ENCODE assay signal across 14 cellular contexts in genomic region chr12:107774349-107775029, GRCh38. TPM values are rescaled to one million over a fixed set of nuclear protein-coding genes. Genes with fewer than 3 reads are reported as not detected.
DNase-seq lines count a peak whose midpoint lies in the region; ATAC-seq and TF ChIP-seq lines count a peak whose summit lies in the region.
"Had no signal": no experiment of that assay in that cellular context is flagged by ENCODE, and none has a peak within 500 bp of the region (broad histone marks: within the 10 kb centered on the region; RNA-seq: fewer than 3 reads in every experiment).

TSS of gene ASCL4 (plus strand) at chr12:107774704. CDS start at chr12:107775219, 515 bp downstream.

- peak within 1 kb of the TSS; percentile 23 to 30 for H3K4me3 ChIP-seq in tibial artery
- H3K4me3 ChIP-seq: K562 had no signal

- ATAC-seq in activated naive CD4-positive, alpha-beta T cell treated with anti-CD3 and anti-CD28 coated beads, Interleukin-2, amount 50 U/mL, for 72 hours = no peak
- ATAC-seq in memory B cell (ENCODE audit: low read depth) (no peak), GM18873 (IDR thresholded peaks at IDR 0.05; ENCODE audit: low FRiP score, unreplicated experiment) (no peak), GM19397 (IDR thresholded peaks at IDR 0.05; ENCODE audit: unreplicated experiment) (no peak)
- ATAC-seq: K562, Right ventricle myocardium inferior had no signal

- DNase-seq in activated naive CD4-positive, alpha-beta T cell treated with anti-CD3 and anti-CD28 coated beads, Interleukin-2, amount 50 U/mL, for 72 hours (ENCODE audit: low spot score in 2 of 2) = no peak
- DNase-seq in memory B cell (ENCODE audit: low spot score in 2 of 2) = no peak
- no peak for DNase-seq in tibial artery
- no peak for DNase-seq in NCI-H146 treated with DMSO at 0.1 percent for 48 hours (lab: John Stamatoyannopoulos, UW; ENCODE audit: unreplicated experiment)
- DNase-seq: activated naive CD4-positive, alpha-beta T cell treated with Interleukin-2 at 50 U/mL for 16 hours; GF-D8; NCI-H345; small intestine had no signal

- H3K9me3 Mint-ChIP-seq in activated naive CD4-positive, alpha-beta T cell treated with anti-CD3 and anti-CD28 coated beads, Interleukin-2, amount 50 U/mL, for 24 hours = no peaks in the 10 kb centered on the region
- no peaks in the 10 kb centered on the region for H3K9me3 Mint-ChIP-seq in activated naive CD4-positive, alpha-beta T cell treated with anti-CD3 and anti-CD28 coated beads, Interleukin-2, amount 50 U/mL, for 72 hours
- no peaks in the 10 kb centered on the region for H3K9me3 Mint-ChIP-seq in activated naive CD8-positive, alpha-beta T cell (ENCODE audit: low read depth)
- H3K9me3 Mint-ChIP-seq in memory B cell = no peaks in the 10 kb centered on the region

- H3K27ac Mint-ChIP-seq in activated naive CD4-positive, alpha-beta T cell treated with anti-CD3 and anti-CD28 coated beads, Interleukin-2, amount 50 U/mL, for 24 hours = no peak within 1 kb of the TSS
- H3K27ac Mint-ChIP-seq in activated naive CD4-positive, alpha-beta T cell treated with anti-CD3 and anti-CD28 coated beads, Interleukin-2, amount 50 U/mL, for 72 hours = no peak within 1 kb of the TSS
- H3K27ac Mint-ChIP-seq in activated naive CD8-positive, alpha-beta T cell = no peak within 1 kb of the TSS
- H3K27ac Mint-ChIP-seq in memory B cell = no peak within 1 kb of the TSS

- peaks cover 14% of the 10 kb centered on the region for H3K4me1 Mint-ChIP-seq in activated naive CD4-positive, alpha-beta T cell treated with anti-CD3 and anti-CD28 coated beads, Interleukin-2, amount 50 U/mL, for 24 hours
- H3K4me1 Mint-ChIP-seq in activated naive CD8-positive, alpha-beta T cell (ENCODE audit: low read depth) = peaks cover 19% of the 10 kb centered on the region
- H3K4me1 Mint-ChIP-seq in memory B cell = peaks cover 12% of the 10 kb centered on the region

- no peaks in the 10 kb centered on the region for H3K36me3 ChIP-seq in tibial artery

- H3K27me3 ChIP-seq in tibial artery = peaks cover 0 to 45% of the 10 kb centered on the region in 2 donors

- peaks cover 51% of the 10 kb centered on the region for H3K27me3 Mint-ChIP-seq in activated naive CD4-positive, alpha-beta T cell treated with anti-CD3 and anti-CD28 coated beads, Interleukin-2, amount 50 U/mL, for 24 hours
- peaks cover 48% of the 10 kb centered on the region for H3K27me3 Mint-ChIP-seq in activated naive CD8-positive, alpha-beta T cell
- H3K27me3 Mint-ChIP-seq in memory B cell = peaks cover 10% of the 10 kb centered on the region

- peak within 1 kb of the TSS; percentile 2 for H3K4me3 Mint-ChIP-seq in activated naive CD4-positive, alpha-beta T cell treated with anti-CD3 and anti-CD28 coated beads, Interleukin-2, amount 50 U/mL, for 24 hours
- peak within 1 kb of the TSS; percentile 75 for H3K4me3 Mint-ChIP-seq in activated naive CD8-positive, alpha-beta T cell
- peak within 1 kb of the TSS; percentile 56 for H3K4me3 Mint-ChIP-seq in memory B cell

- intact Hi-C loops in tibial artery (cut with DNase I; ENCODE audit: low total_unique reads) = loop anchor here (10.0 kb wide), 2 partner anchors 730 to 1190 kb away; partner anchors contain the start of gene RFX4

- peaks cover 3% of the 10 kb centered on the region for H3K36me3 Mint-ChIP-seq in activated naive CD4-positive, alpha-beta T cell treated with anti-CD3 and anti-CD28 coated beads, Interleukin-2, amount 50 U/mL, for 24 hours
- peaks cover 0 to 8% of the 10 kb centered on the region in 2 donors for H3K36me3 Mint-ChIP-seq in activated naive CD4-positive, alpha-beta T cell treated with anti-CD3 and anti-CD28 coated beads, Interleukin-2, amount 50 U/mL, for 72 hours
- no peaks in the 10 kb centered on the region for H3K36me3 Mint-ChIP-seq in activated naive CD8-positive, alpha-beta T cell
- peaks cover 2% of the 10 kb centered on the region for H3K36me3 Mint-ChIP-seq in memory B cell

- no peak within 1 kb of the TSS for H3K27ac ChIP-seq in tibial artery

- peaks cover 0 to 8% (median 6%) of the 10 kb centered on the region in 4 donors for H3K4me1 ChIP-seq in tibial artery

- TF ChIP-seq CTCF in tibial artery (IDR thresholded peaks at IDR 0.05) = no peak

- H3K9me3 ChIP-seq in tibial artery = no peaks in the 10 kb centered on the region

RNA-seq across cellular contexts. Expression of gene ASCL4, which starts in this region (rescaled TPM):
- not detected for total RNA-seq in activated naive CD4-positive, alpha-beta T cell treated with anti-CD3 and anti-CD28 coated beads, Interleukin-2, amount 50 U/mL, for 72 hours
- total RNA-seq: K562, Right ventricle myocardium inferior had no signal

Comparison
In these comparisons a context has a peak if more than half of its experiments do, and no peak if none do; other contexts are left out.
1. H3K4me3 Mint-ChIP-seq: peak in every context shown above with its lines; median percentile 75 in activated naive CD8-positive, alpha-beta T cell; 56 in memory B cell; 2 in activated naive CD4-positive, alpha-beta T cell treated with anti-CD3 and anti-CD28 coated beads, Interleukin-2, amount 50 U/mL, for 24 hours.